9 cellular contexts compared by ENCODE assay signal in the genomic region with DNA sequence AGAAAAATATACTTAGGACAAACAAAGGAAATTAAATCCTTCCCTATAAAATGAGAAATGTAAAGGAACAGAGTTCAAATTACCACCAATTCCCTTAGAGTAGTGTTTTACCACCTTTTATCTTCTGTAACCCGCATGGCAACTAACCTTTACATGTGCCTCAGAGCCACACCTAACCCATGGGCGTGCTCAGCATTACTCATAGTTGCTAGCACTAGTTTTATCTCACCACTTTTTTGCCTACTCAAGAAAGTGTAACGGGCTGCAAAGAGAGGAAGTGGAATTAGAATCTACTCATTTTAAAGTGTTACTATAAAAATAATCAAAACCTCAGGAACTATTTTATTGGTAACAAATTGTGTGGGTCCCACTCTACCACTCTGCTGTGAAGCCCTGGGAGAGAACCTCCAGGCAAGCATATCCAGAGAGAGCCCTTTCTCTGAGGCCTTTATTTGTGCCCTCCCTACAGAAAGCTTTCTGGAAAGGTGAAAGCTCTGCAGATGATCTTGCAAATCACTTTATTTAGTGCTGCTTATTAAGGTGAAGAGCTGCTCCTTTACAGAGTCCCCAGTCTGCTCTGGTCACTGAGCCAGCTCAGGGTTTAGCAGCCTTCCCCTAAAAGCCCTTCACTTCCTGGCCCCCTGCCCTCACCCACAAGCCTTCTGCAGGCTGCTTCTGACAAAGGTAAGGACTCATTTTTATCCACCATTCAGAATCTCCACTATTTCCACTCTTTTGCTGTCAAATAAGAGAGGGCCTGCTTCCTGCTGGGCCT.
A peak's percentile ranks its signal among the peaks of the same experiment; 100 is the strongest.
DNase-seq lines count a peak whose midpoint lies in the region; ATAC-seq and TF ChIP-seq lines count a peak whose summit lies in the region.
"Had no signal": no experiment of that assay in that cellular context is flagged by ENCODE, and none has a peak within 500 bp of the region (broad histone marks: within the 10 kb centered on the region; RNA-seq: fewer than 3 reads in every experiment).

No MANE protein-coding gene starts in this region.

- peaks cover 3 to 4% of the 10 kb centered on the region in 2 donors for H3K9me3 ChIP-seq in lung (ENCODE audit: control insufficient read depth in 2 of 2, insufficient read depth in 1 of 2, low read length in 1 of 2)
- H3K9me3 ChIP-seq: A549 had no signal

- peak; percentile 25 for DNase-seq in NK-92 treated with Interleukin-12 subunit alpha and Interleukin-12 subunit beta, amount 100 ng/mL, for 24 hours (lab: John Stamatoyannopoulos, UW)
- DNase-seq in NK-92 (lab: John Stamatoyannopoulos, UW; ENCODE audit: unreplicated experiment) (no peak), lung (ENCODE audit: low spot score) (peak; percentile 38), SHP77 treated with DMSO at 0.1 percent for 48 hours (lab: John Stamatoyannopoulos, UW) (no peak), SW 1271 (lab: John Stamatoyannopoulos, UW) (no peak), NCI-H146 treated with DMSO at 0.1 percent for 48 hours (lab: John Stamatoyannopoulos, UW; ENCODE audit: unreplicated experiment) (no peak)
- peak; percentile 81 for DNase-seq in activated CD8-positive, alpha-beta memory T cell treated with anti-CD3 and anti-CD28 coated beads, Interleukin-2, amount 10 ng/mL, durations not matched to agents 7 days and 5 days

- peak; percentile 71 for ATAC-seq in HG03558 (IDR thresholded peaks at IDR 0.05; ENCODE audit: extremely low read depth, unreplicated experiment)
- peak; percentile 91 for ATAC-seq in activated CD8-positive, alpha-beta memory T cell treated with anti-CD3 and anti-CD28 coated beads, Interleukin-2, amount 10 ng/mL, durations not matched to agents 7 days and 5 days
- no peak for ATAC-seq in lung (ENCODE audit: insufficient read depth, low FRiP score)
- ATAC-seq: A549 had no signal

- H3K9me3 Mint-ChIP-seq in activated CD8-positive, alpha-beta memory T cell treated with anti-CD3 and anti-CD28 coated beads, Interleukin-2, amount 10 ng/mL, durations not matched to agents 7 days and 5 days (ENCODE audit: low read depth): peaks cover 3% of the 10 kb centered on the region

- H3K4me3 ChIP-seq in lung: no peak overlapping the region
- H3K4me3 ChIP-seq: A549 had no signal

- H3K36me3 ChIP-seq in lung (ENCODE audit: control insufficient read depth in 2 of 2, insufficient read depth in 2 of 2, low read length in 2 of 2): no peaks in the 10 kb centered on the region

- CTCF ChIA-PET in activated CD8-positive, alpha-beta memory T cell treated with anti-CD3 and anti-CD28 coated beads, Interleukin-2, amount 10 ng/mL, durations not matched to agents 7 days and 5 days (lab: Charles Lee): interaction anchor here (0.8 to 1.4 kb wide), 5 partner anchors 14 to 124 kb away, joined by 3 to 6 read pairs (median 3); a partner anchor contains a TSS

- H3K4me1 ChIP-seq in lung (ENCODE audit: control insufficient read depth in 2 of 2, insufficient read depth in 2 of 2, low read length in 2 of 2): no peaks in the 10 kb centered on the region
- H3K4me1 ChIP-seq: A549 had no signal

- H3K27ac Mint-ChIP-seq in activated CD8-positive, alpha-beta memory T cell treated with anti-CD3 and anti-CD28 coated beads, Interleukin-2, amount 10 ng/mL, durations not matched to agents 7 days and 5 days: peak overlapping the region; percentile 92

- H3K27ac ChIP-seq in lung (ENCODE audit: low read depth in 1 of 2, low read length in 1 of 2): peak overlapping the region in 1 of 2 donors; percentile 45
- H3K27ac ChIP-seq: A549 had no signal

- H3K27me3 Mint-ChIP-seq in activated CD8-positive, alpha-beta memory T cell treated with anti-CD3 and anti-CD28 coated beads, Interleukin-2, amount 10 ng/mL, durations not matched to agents 7 days and 5 days: no peaks in the 10 kb centered on the region

- WGBS in lung, 2 donors: 52 to 68% methylated on average over 3 of the region's 3 CpGs

- peaks cover 11% of the 10 kb centered on the region for H3K36me3 Mint-ChIP-seq in activated CD8-positive, alpha-beta memory T cell treated with anti-CD3 and anti-CD28 coated beads, Interleukin-2, amount 10 ng/mL, durations not matched to agents 7 days and 5 days

- no peak overlapping the region for H3K4me3 Mint-ChIP-seq in activated CD8-positive, alpha-beta memory T cell treated with anti-CD3 and anti-CD28 coated beads, Interleukin-2, amount 10 ng/mL, durations not matched to agents 7 days and 5 days

- H3K4me1 Mint-ChIP-seq in activated CD8-positive, alpha-beta memory T cell treated with anti-CD3 and anti-CD28 coated beads, Interleukin-2, amount 10 ng/mL, durations not matched to agents 7 days and 5 days: peaks cover 43% of the 10 kb centered on the region

- TF ChIP-seq CTCF in lung (IDR thresholded peaks at IDR 0.05; ENCODE audit: control extremely low read depth, extremely low read depth): no peak

- no peaks in the 10 kb centered on the region for H3K27me3 ChIP-seq in lung (ENCODE audit: control insufficient read depth, insufficient read depth)

Comparison
In these comparisons a context has a peak if more than half of its experiments do, and no peak if none do; other contexts are left out.
1. DNase-seq: peak in NK-92 treated with Interleukin-12 subunit alpha and Interleukin-12 subunit beta, amount 100 ng/mL, for 24 hours (single experiment), activated CD8-positive, alpha-beta memory T cell treated with anti-CD3 and anti-CD28 coated beads, Interleukin-2, amount 10 ng/mL, durations not matched to agents 7 days and 5 days (single experiment) and lung (single experiment); none in NK-92 (single experiment), SHP77 treated with DMSO at 0.1 percent for 48 hours (single experiment), SW 1271 (0 of 2) and NCI-H146 treated with DMSO at 0.1 percent for 48 hours (single experiment).